In the genomic region with DNA sequence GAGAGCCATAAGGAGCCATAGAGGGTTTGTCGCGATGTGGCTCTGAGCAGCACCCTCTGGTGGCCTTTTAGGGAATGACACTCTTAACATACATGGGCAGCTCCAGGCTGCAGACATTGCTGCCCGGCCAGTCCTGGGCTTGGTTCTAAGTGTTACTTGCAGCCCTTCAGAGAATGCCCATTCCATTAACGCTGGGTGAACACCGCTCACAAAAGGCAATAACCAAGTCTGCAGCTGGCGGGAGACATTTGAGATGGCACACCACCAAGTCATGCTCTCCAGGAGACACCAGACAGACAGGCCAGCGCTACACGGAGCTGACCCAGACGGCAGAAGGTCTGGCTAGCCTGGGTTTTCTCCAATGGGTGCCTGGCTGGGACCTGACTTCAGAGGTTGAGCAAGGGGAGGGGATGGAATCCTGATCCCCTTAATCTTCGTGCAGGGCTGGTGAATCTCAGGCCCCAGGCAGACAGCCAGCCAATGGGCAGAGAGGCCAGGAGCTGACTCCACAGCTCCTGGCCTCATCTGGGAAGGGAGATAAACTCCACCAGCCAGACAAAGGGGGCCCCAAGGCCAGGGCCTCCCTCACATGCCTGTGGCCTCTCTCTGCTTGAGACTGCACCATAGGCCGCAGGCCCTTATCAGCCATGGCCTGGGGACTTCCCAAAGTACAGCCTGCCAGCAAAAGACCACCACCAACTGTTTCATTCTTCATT, we compare ENCODE assay signal across 1 cellular context.
A peak's percentile ranks its signal among the peaks of the same experiment; 100 is the strongest.
TF ChIP-seq lines count a peak whose summit lies in the region.

No MANE protein-coding gene starts in this region.

TF ChIP-seq in HepG2, 621 proteins besides CTCF, POLR2A, EP300 and RAD21 (continued from another document and continues in another):
- TF ChIP-seq LCORL (IDR thresholded peaks at IDR 0.05): no peak
- peak; percentile 39; the same call in 1 of the 2 replicates for TF ChIP-seq LCORL (CRISPR knock-in tag; IDR thresholded peaks at IDR 0.05)
- TF ChIP-seq ZEB1 (IDR thresholded peaks at IDR 0.05; ENCODE audit: insufficient replicate concordance, low read depth): no peak
- TF ChIP-seq, protein P1, sequence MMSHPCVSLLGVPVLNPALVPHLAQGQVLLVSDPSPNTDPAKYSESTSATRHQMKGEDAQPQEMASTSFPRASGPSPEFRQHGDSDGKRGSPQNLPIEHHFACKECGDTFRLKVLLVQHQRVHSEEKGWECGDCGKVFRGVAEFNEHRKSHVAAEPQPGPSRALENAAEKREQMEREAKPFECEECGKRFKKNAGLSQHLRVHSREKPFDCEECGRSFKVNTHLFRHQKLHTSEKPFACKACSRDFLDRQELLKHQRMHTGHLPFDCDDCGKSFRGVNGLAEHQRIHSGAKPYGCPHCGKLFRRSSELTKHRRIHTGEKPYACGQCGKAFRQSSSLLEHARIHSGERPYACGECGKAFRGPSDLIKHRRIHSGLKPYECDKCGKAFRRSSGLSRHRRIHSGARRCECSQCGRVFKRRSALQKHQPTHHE (CRISPR knock-in tag; IDR thresholded peaks at IDR 0.05; ENCODE audit: borderline replicate concordance): no peak
- no peak for TF ChIP-seq ZNF33A (CRISPR knock-in tag; IDR thresholded peaks at IDR 0.05; ENCODE audit: borderline replicate concordance)
- peak; percentile 50; the same call in 1 of the 2 replicates for TF ChIP-seq ZNF331 (CRISPR knock-in tag; IDR thresholded peaks at IDR 0.05)
- TF ChIP-seq, protein P2, sequence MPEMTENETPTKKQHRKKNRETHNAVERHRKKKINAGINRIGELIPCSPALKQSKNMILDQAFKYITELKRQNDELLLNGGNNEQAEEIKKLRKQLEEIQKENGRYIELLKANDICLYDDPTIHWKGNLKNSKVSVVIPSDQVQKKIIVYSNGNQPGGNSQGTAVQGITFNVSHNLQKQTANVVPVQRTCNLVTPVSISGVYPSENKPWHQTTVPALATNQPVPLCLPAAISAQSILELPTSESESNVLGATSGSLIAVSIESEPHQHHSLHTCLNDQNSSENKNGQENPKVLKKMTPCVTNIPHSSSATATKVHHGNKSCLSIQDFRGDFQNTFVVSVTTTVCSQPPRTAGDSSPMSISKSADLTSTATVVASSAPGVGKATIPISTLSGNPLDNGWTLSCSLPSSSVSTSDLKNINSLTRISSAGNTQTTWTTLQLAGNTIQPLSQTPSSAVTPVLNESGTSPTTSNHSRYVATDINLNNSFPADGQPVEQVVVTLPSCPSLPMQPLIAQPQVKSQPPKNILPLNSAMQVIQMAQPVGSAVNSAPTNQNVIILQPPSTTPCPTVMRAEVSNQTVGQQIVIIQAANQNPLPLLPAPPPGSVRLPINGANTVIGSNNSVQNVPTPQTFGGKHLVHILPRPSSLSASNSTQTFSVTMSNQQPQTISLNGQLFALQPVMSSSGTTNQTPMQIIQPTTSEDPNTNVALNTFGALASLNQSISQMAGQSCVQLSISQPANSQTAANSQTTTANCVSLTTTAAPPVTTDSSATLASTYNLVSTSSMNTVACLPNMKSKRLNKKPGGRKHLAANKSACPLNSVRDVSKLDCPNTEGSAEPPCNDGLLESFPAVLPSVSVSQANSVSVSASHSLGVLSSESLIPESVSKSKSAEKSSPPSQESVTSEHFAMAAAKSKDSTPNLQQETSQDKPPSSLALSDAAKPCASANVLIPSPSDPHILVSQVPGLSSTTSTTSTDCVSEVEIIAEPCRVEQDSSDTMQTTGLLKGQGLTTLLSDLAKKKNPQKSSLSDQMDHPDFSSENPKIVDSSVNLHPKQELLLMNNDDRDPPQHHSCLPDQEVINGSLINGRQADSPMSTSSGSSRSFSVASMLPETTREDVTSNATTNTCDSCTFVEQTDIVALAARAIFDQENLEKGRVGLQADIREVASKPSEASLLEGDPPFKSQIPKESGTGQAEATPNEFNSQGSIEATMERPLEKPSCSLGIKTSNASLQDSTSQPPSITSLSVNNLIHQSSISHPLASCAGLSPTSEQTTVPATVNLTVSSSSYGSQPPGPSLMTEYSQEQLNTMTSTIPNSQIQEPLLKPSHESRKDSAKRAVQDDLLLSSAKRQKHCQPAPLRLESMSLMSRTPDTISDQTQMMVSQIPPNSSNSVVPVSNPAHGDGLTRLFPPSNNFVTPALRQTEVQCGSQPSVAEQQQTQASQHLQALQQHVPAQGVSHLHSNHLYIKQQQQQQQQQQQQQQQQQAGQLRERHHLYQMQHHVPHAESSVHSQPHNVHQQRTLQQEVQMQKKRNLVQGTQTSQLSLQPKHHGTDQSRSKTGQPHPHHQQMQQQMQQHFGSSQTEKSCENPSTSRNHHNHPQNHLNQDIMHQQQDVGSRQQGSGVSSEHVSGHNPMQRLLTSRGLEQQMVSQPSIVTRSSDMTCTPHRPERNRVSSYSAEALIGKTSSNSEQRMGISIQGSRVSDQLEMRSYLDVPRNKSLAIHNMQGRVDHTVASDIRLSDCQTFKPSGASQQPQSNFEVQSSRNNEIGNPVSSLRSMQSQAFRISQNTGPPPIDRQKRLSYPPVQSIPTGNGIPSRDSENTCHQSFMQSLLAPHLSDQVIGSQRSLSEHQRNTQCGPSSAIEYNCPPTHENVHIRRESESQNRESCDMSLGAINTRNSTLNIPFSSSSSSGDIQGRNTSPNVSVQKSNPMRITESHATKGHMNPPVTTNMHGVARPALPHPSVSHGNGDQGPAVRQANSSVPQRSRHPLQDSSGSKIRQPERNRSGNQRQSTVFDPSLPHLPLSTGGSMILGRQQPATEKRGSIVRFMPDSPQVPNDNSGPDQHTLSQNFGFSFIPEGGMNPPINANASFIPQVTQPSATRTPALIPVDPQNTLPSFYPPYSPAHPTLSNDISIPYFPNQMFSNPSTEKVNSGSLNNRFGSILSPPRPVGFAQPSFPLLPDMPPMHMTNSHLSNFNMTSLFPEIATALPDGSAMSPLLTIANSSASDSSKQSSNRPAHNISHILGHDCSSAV (CRISPR knock-in tag; IDR thresholded peaks at IDR 0.05; ENCODE audit: borderline replicate concordance): no peak
- TF ChIP-seq, protein P3, sequence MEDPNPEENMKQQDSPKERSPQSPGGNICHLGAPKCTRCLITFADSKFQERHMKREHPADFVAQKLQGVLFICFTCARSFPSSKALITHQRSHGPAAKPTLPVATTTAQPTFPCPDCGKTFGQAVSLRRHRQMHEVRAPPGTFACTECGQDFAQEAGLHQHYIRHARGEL (CRISPR knock-in tag; IDR thresholded peaks at IDR 0.05): peak; percentile 49; the same call in 1 of the 2 replicates
- no peak for TF ChIP-seq CHD4 (IDR thresholded peaks at IDR 0.05; ENCODE audit: borderline replicate concordance, low read length)
- TF ChIP-seq, protein P4, sequence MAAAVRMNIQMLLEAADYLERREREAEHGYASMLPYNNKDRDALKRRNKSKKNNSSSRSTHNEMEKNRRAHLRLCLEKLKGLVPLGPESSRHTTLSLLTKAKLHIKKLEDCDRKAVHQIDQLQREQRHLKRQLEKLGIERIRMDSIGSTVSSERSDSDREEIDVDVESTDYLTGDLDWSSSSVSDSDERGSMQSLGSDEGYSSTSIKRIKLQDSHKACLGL (CRISPR knock-in tag; IDR thresholded peaks at IDR 0.05): peak; percentile 56; the same call in 1 of the 2 replicates
- TF ChIP-seq, protein P5, sequence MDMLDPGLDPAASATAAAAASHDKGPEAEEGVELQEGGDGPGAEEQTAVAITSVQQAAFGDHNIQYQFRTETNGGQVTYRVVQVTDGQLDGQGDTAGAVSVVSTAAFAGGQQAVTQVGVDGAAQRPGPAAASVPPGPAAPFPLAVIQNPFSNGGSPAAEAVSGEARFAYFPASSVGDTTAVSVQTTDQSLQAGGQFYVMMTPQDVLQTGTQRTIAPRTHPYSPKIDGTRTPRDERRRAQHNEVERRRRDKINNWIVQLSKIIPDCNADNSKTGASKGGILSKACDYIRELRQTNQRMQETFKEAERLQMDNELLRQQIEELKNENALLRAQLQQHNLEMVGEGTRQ (IDR thresholded peaks at IDR 0.05; ENCODE audit: low read depth, low read length): no peak
- TF ChIP-seq, protein P5 (CRISPR knock-in tag; IDR thresholded peaks at IDR 0.05; ENCODE audit: borderline replicate concordance): no peak
- TF ChIP-seq, protein P6, sequence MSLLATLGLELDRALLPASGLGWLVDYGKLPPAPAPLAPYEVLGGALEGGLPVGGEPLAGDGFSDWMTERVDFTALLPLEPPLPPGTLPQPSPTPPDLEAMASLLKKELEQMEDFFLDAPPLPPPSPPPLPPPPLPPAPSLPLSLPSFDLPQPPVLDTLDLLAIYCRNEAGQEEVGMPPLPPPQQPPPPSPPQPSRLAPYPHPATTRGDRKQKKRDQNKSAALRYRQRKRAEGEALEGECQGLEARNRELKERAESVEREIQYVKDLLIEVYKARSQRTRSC (CRISPR knock-in tag; IDR thresholded peaks at IDR 0.05; ENCODE audit: low read depth): no peak
- no peak for TF ChIP-seq ZBTB3 (CRISPR knock-in tag; IDR thresholded peaks at IDR 0.05; ENCODE audit: borderline replicate concordance, low read depth)
- no peak for TF ChIP-seq FOXK2 (IDR thresholded peaks at IDR 0.05)
- no peak for TF ChIP-seq ESRRA (CRISPR knock-in tag; IDR thresholded peaks at IDR 0.05; ENCODE audit: low read depth)
- no peak for TF ChIP-seq REPIN1 (CRISPR knock-in tag; IDR thresholded peaks at IDR 0.05; ENCODE audit: borderline replicate concordance, low read depth)
- TF ChIP-seq, protein P7, sequence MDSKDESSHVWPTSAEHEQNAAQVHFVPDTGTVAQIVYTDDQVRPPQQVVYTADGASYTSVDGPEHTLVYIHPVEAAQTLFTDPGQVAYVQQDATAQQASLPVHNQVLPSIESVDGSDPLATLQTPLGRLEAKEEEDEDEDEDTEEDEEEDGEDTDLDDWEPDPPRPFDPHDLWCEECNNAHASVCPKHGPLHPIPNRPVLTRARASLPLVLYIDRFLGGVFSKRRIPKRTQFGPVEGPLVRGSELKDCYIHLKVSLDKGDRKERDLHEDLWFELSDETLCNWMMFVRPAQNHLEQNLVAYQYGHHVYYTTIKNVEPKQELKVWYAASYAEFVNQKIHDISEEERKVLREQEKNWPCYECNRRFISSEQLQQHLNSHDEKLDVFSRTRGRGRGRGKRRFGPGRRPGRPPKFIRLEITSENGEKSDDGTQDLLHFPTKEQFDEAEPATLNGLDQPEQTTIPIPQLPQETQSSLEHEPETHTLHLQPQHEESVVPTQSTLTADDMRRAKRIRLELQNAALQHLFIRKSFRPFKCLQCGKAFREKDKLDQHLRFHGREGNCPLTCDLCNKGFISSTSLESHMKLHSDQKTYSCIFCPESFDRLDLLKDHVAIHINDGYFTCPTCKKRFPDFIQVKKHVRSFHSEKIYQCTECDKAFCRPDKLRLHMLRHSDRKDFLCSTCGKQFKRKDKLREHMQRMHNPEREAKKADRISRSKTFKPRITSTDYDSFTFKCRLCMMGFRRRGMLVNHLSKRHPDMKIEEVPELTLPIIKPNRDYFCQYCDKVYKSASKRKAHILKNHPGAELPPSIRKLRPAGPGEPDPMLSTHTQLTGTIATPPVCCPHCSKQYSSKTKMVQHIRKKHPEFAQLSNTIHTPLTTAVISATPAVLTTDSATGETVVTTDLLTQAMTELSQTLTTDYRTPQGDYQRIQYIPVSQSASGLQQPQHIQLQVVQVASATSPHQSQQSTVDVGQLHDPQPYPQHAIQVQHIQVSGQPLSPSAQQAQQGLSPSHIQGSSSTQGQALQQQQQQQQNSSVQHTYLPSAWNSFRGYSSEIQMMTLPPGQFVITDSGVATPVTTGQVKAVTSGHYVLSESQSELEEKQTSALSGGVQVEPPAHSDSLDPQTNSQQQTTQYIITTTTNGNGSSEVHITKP (CRISPR knock-in tag; IDR thresholded peaks at IDR 0.05; ENCODE audit: low read depth): no peak
- TF ChIP-seq, protein P8, sequence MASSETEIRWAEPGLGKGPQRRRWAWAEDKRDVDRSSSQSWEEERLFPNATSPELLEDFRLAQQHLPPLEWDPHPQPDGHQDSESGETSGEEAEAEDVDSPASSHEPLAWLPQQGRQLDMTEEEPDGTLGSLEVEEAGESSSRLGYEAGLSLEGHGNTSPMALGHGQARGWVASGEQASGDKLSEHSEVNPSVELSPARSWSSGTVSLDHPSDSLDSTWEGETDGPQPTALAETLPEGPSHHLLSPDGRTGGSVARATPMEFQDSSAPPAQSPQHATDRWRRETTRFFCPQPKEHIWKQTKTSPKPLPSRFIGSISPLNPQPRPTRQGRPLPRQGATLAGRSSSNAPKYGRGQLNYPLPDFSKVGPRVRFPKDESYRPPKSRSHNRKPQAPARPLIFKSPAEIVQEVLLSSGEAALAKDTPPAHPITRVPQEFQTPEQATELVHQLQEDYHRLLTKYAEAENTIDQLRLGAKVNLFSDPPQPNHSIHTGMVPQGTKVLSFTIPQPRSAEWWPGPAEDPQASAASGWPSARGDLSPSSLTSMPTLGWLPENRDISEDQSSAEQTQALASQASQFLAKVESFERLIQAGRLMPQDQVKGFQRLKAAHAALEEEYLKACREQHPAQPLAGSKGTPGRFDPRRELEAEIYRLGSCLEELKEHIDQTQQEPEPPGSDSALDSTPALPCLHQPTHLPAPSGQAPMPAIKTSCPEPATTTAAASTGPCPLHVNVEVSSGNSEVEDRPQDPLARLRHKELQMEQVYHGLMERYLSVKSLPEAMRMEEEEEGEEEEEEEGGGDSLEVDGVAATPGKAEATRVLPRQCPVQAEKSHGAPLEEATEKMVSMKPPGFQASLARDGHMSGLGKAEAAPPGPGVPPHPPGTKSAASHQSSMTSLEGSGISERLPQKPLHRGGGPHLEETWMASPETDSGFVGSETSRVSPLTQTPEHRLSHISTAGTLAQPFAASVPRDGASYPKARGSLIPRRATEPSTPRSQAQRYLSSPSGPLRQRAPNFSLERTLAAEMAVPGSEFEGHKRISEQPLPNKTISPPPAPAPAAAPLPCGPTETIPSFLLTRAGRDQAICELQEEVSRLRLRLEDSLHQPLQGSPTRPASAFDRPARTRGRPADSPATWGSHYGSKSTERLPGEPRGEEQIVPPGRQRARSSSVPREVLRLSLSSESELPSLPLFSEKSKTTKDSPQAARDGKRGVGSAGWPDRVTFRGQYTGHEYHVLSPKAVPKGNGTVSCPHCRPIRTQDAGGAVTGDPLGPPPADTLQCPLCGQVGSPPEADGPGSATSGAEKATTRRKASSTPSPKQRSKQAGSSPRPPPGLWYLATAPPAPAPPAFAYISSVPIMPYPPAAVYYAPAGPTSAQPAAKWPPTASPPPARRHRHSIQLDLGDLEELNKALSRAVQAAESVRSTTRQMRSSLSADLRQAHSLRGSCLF (CRISPR knock-in tag; IDR thresholded peaks at IDR 0.05; ENCODE audit: borderline replicate concordance): no peak
- TF ChIP-seq, protein P9, sequence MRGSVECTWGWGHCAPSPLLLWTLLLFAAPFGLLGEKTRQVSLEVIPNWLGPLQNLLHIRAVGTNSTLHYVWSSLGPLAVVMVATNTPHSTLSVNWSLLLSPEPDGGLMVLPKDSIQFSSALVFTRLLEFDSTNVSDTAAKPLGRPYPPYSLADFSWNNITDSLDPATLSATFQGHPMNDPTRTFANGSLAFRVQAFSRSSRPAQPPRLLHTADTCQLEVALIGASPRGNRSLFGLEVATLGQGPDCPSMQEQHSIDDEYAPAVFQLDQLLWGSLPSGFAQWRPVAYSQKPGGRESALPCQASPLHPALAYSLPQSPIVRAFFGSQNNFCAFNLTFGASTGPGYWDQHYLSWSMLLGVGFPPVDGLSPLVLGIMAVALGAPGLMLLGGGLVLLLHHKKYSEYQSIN (CRISPR knock-in tag; IDR thresholded peaks at IDR 0.05; ENCODE audit: borderline replicate concordance): no peak
